ENCODE assay signal across 21 cellular contexts in genomic region chrX:6701085-6701484, GRCh38.
DNase-seq lines count a peak whose midpoint lies in the region; ATAC-seq and TF ChIP-seq lines count a peak whose summit lies in the region.
"Had no signal": no experiment of that assay in that cellular context is flagged by ENCODE, and none has a peak within 500 bp of the region (broad histone marks: within the 10 kb centered on the region; RNA-seq: fewer than 3 reads in every experiment).

No MANE protein-coding gene starts in this region.

- H3K27me3 ChIP-seq in SK-N-SH (ENCODE audit: insufficient read depth), result no peaks in the 10 kb centered on the region
- H3K27me3 ChIP-seq: BLaER1 had no signal

- no peaks in the 10 kb centered on the region for H3F3A ChIP-seq in SK-N-SH (replicated peaks; ENCODE audit: insufficient read depth)

- no peaks in the 10 kb centered on the region for H3K9me2 ChIP-seq in SK-N-SH

- intact Hi-C loops in Right ventricle myocardium superior (cut with DNase I), result no loop called here

- no peaks in the 10 kb centered on the region for H3K9me3 ChIP-seq in SK-N-SH
- H3K9me3 ChIP-seq: A549, BLaER1 had no signal

- CTCF ChIA-PET in SK-N-SH (lab: Yijun Ruan, JAX), result no interaction called here

- no peaks in the 10 kb centered on the region for H3K36me3 ChIP-seq in SK-N-SH (replicated peaks in 1 of 2; ENCODE audit: control insufficient read depth in 1 of 2, insufficient read depth in 2 of 2, low read length in 1 of 2)
- H3K36me3 ChIP-seq: BLaER1 had no signal

- no peak for TF ChIP-seq RAD21 in SK-N-SH (IDR thresholded peaks at IDR 0.05; ENCODE audit: low read length)

- ATAC-seq in SK-N-SH treated with all-trans-retinoic acid at 6 μM for 48 hours (no peak), Right ventricle myocardium superior (ENCODE audit: poor library complexity) (no peak)
- ATAC-seq: A549, GM12878 had no signal

- no peak for TF ChIP-seq CTCF in SK-N-SH (IDR thresholded peaks at IDR 0.05)

- H4K20me1 ChIP-seq in SK-N-SH (ENCODE audit: insufficient read depth), result no peaks in the 10 kb centered on the region
- H4K20me1 ChIP-seq: BLaER1 had no signal

- no peak overlapping the region for H3K4me3 ChIP-seq in SK-N-SH (ENCODE audit: low read depth in 2 of 2, low read length in 1 of 2)
- H3K4me3 ChIP-seq: A549, BLaER1, GM12878 had no signal

- 5% methylated on average over 4 of the region's 4 CpGs for WGBS in SK-N-SH (ENCODE audit: low lambda C conversion rate)

- H3K9ac ChIP-seq in SK-N-SH, result no peak overlapping the region
- H3K9ac ChIP-seq: BLaER1 had no signal

- no peaks in the 10 kb centered on the region for H3K79me2 ChIP-seq in SK-N-SH (ENCODE audit: insufficient read depth)

- TF ChIP-seq EP300 in SK-N-SH (IDR thresholded peaks at IDR 0.05; ENCODE audit: borderline replicate concordance in 1 of 2, low read depth in 1 of 2, low read length in 1 of 2), result peak in 1 of 2 experiments; percentile 20; a peak in 1 of 4 replicates

- H2AFZ ChIP-seq in SK-N-SH (ENCODE audit: low read depth), result no peak overlapping the region

- H3K4me1 ChIP-seq in SK-N-SH (ENCODE audit: control insufficient read depth in 1 of 2, insufficient read depth in 2 of 2, low read depth in 1 of 2, low read length in 1 of 2), result no peaks in the 10 kb centered on the region
- H3K4me1 ChIP-seq: A549, BLaER1 had no signal

- H3K4me2 ChIP-seq in SK-N-SH, result no peak overlapping the region
- H3K4me2 ChIP-seq: A549, BLaER1 had no signal

- no peak overlapping the region for H3K27ac ChIP-seq in SK-N-SH (ENCODE audit: low read depth in 2 of 2, low read length in 1 of 2)
- H3K27ac ChIP-seq: 22Rv1, A549, BLaER1 had no signal

- peak; percentile 54 for DNase-seq in SK-N-SH
- peak; percentile 98 for DNase-seq in SK-N-DZ (ENCODE audit: low spot score)
- peak; percentile 55 for DNase-seq in islet precursor cell
- no peak for DNase-seq in Right ventricle myocardium superior
- DNase-seq in activated CD4-positive, CD25-positive, alpha-beta regulatory T cell treated with anti-CD3 and anti-CD28 coated beads, Interleukin-2, amount 50 U/mL, for 72 hours, result no peak
- DNase-seq: AML-193; C1 segment of cervical spinal cord; CD4-positive, CD25-positive, alpha-beta regulatory T cell; CD8-positive, alpha-beta memory T cell; COR-L47; DMS 273 treated with DMSO at 0.1 percent for 48 hours; DMS153; DMS53; DMS79; DND-41; GDM1 had no signal

- POLR2A ChIA-PET in SK-N-SH (lab: Yijun Ruan, JAX), result no interaction called here

TF ChIP-seq in SK-N-SH, 30 proteins besides CTCF, POLR2A, EP300 and RAD21 (continues in another document):
- TF ChIP-seq FOSL2 (IDR thresholded peaks at IDR 0.05; ENCODE audit: borderline replicate concordance, low read depth), result no peak
- no peak for TF ChIP-seq SIN3A (IDR thresholded peaks at IDR 0.05; ENCODE audit: borderline replicate concordance, low read depth, low read length)
- TF ChIP-seq, protein P1, sequence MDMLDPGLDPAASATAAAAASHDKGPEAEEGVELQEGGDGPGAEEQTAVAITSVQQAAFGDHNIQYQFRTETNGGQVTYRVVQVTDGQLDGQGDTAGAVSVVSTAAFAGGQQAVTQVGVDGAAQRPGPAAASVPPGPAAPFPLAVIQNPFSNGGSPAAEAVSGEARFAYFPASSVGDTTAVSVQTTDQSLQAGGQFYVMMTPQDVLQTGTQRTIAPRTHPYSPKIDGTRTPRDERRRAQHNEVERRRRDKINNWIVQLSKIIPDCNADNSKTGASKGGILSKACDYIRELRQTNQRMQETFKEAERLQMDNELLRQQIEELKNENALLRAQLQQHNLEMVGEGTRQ (IDR thresholded peaks at IDR 0.05; ENCODE audit: borderline replicate concordance, low read depth, low read length), result no peak
- no peak for TF ChIP-seq RCOR1 (IDR thresholded peaks at IDR 0.05; ENCODE audit: low read length)
- TF ChIP-seq GATA2 (CRISPR knock-in tag; IDR thresholded peaks at IDR 0.05), result peak; percentile 59
- peak; percentile 12 for TF ChIP-seq CHD2 (IDR thresholded peaks at IDR 0.05; ENCODE audit: low read length, partially characterized antibody)
- TF ChIP-seq NFIC (IDR thresholded peaks at IDR 0.05; ENCODE audit: borderline replicate concordance), result no peak
- no peak for TF ChIP-seq USF1 (IDR thresholded peaks at IDR 0.05; ENCODE audit: borderline replicate concordance, low read depth)

TF ChIP-seq in SK-N-SH treated with all-trans-retinoic acid at 6 μM for 48 hours, 23 proteins besides CTCF, POLR2A, EP300 and RAD21:
- TF ChIP-seq GLIS3 (CRISPR knock-in tag; IDR thresholded peaks at IDR 0.05) (no peak), ZNF8 (CRISPR knock-in tag; IDR thresholded peaks at IDR 0.05) (no peak), ARNTL (CRISPR knock-in tag; IDR thresholded peaks at IDR 0.05; ENCODE audit: borderline replicate concordance, low read depth) (no peak), RARB (CRISPR knock-in tag; IDR thresholded peaks at IDR 0.05) (no peak), OSR1 (CRISPR knock-in tag; IDR thresholded peaks at IDR 0.05) (no peak), ZFP30 (CRISPR knock-in tag; IDR thresholded peaks at IDR 0.05) (no peak), ZFP3 (CRISPR knock-in tag; IDR thresholded peaks at IDR 0.05) (no peak), ISL1 (CRISPR knock-in tag; IDR thresholded peaks at IDR 0.05) (no peak), PPARA (CRISPR knock-in tag; IDR thresholded peaks at IDR 0.05; ENCODE audit: borderline replicate concordance) (no peak), ZC3H10 (CRISPR knock-in tag; IDR thresholded peaks at IDR 0.05) (no peak), BACH2 (CRISPR knock-in tag; IDR thresholded peaks at IDR 0.05; ENCODE audit: borderline replicate concordance) (no peak), SNAI2 (CRISPR knock-in tag; IDR thresholded peaks at IDR 0.05) (no peak)
- TF ChIP-seq, protein P2, sequence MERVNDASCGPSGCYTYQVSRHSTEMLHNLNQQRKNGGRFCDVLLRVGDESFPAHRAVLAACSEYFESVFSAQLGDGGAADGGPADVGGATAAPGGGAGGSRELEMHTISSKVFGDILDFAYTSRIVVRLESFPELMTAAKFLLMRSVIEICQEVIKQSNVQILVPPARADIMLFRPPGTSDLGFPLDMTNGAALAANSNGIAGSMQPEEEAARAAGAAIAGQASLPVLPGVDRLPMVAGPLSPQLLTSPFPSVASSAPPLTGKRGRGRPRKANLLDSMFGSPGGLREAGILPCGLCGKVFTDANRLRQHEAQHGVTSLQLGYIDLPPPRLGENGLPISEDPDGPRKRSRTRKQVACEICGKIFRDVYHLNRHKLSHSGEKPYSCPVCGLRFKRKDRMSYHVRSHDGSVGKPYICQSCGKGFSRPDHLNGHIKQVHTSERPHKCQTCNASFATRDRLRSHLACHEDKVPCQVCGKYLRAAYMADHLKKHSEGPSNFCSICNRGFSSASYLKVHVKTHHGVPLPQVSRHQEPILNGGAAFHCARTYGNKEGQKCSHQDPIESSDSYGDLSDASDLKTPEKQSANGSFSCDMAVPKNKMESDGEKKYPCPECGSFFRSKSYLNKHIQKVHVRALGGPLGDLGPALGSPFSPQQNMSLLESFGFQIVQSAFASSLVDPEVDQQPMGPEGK (CRISPR knock-in tag; IDR thresholded peaks at IDR 0.05; ENCODE audit: borderline replicate concordance), result no peak

Comparison
In these comparisons a context has a peak if more than half of its experiments do, and no peak if none do; other contexts are left out.
1. DNase-seq: peak in SK-N-SH (single experiment), SK-N-DZ (single experiment) and islet precursor cell (single experiment); none in Right ventricle myocardium superior (single experiment) and activated CD4-positive, CD25-positive, alpha-beta regulatory T cell treated with anti-CD3 and anti-CD28 coated beads, Interleukin-2, amount 50 U/mL, for 72 hours (single experiment).